In genomic region chr14:100239840-100240724, GRCh38 we compare ENCODE assay signal across 8 cellular contexts. TPM values are rescaled to one million over a fixed set of nuclear protein-coding genes. Genes with fewer than 3 reads are reported as not detected.
DNase-seq lines count a peak whose midpoint lies in the region; ATAC-seq and TF ChIP-seq lines count a peak whose summit lies in the region.

No MANE protein-coding gene starts in this region.

- peak overlapping the region; percentile 88 for H2AFZ ChIP-seq in IMR-90 (replicated peaks; ENCODE audit: low read length, poor library complexity)

- peak; percentile 91; the same call in 1 of the 2 replicates for TF ChIP-seq POLR2A in IMR-90 (IDR thresholded peaks at IDR 0.05; ENCODE audit: low read depth, low read length)

- peak overlapping the region; percentile 91 for H3K4me3 Mint-ChIP-seq in activated T-helper 17 cell treated with anti-CD3 and anti-CD28 coated beads, Interleukin-2, amount 50 U/mL, for 72 hours
- H3K4me3 Mint-ChIP-seq in natural killer cell treated with Interleukin-12 subunit alpha and Interleukin-12 subunit beta and Interleukin-15 and Interleukin-18, amount 100 ng/mL, for 72 hours = peak overlapping the region; percentile 87

- no peak overlapping the region for H3K18ac ChIP-seq in IMR-90 (ENCODE audit: low read depth, low read length)

- intact Hi-C loops in IMR-90 (cut with micrococcal nuclease) = loop anchor here (2.0 kb wide), 1 partner anchor 137 kb away; the partner anchor contains the start of gene WDR25

- peak; percentile 63 for TF ChIP-seq CTCF in IMR-90 (conservative IDR thresholded peaks at IDR 0.05; ENCODE audit: low read depth, low read length)

- DNase-seq in DMS 273 treated with DMSO at 0.1 percent for 48 hours (lab: John Stamatoyannopoulos, UW) (peak; percentile 73), IMR-90 (peak; percentile 95), fibroblast of peridontal ligament (ENCODE audit: extremely low read depth) (peak; percentile 90)
- DNase-seq in natural killer cell treated with Interleukin-12 subunit alpha and Interleukin-12 subunit beta and Interleukin-15 and Interleukin-18, amount 100 ng/mL, for 72 hours (ENCODE audit: low spot score) = peak; percentile 92
- DNase-seq in stimulated activated naive CD4-positive, alpha-beta T cell (lab: John Stamatoyannopoulos, UW) = peak; percentile 80 to 92 (median 84)

- no peak overlapping the region for H3K14ac ChIP-seq in IMR-90 (replicated peaks; ENCODE audit: low read depth, low read length)

- H3K4me2 ChIP-seq in IMR-90 (ENCODE audit: low read depth, low read length) = peak overlapping the region; percentile 94

- POLR2A ChIA-PET in IMR-90 (lab: Charles Lee; ENCODE audit: unreplicated experiment) = interaction anchor here (0.7 kb wide), 1 partner anchor 127 kb away, joined by 3 read pairs; no protein-coding TSS in a partner anchor

- peak overlapping the region; percentile 99 for H3K9ac ChIP-seq in IMR-90 (ENCODE audit: low read depth, low read length)

- no peak for TF ChIP-seq RAD21 in IMR-90 (IDR thresholded peaks at IDR 0.05; ENCODE audit: low read length)

- no TSS peak for BruUV-seq in IMR-90 (replicated peaks; lab: Mats Ljungman, UMichigan)

- peak overlapping the region; percentile 24; the same call in 1 of the 2 replicates for H3K4ac ChIP-seq in IMR-90 (ENCODE audit: low read depth, low read length)

- H3K79me1 ChIP-seq in IMR-90 (ENCODE audit: low read depth in 1 of 2, low read length in 2 of 2) = peaks cover 0 to 23% of the 10 kb centered on the region in 2 experiments; a peak in 3 of 4 replicates

- H2BK120ac ChIP-seq in IMR-90 (ENCODE audit: low read depth, low read length) = no peak overlapping the region

- no peaks in the 10 kb centered on the region for H3K36me3 ChIP-seq in IMR-90 (ENCODE audit: control insufficient read depth, insufficient read depth, low read length)

- peak overlapping the region; percentile 97 for H2BK5ac ChIP-seq in IMR-90 (ENCODE audit: low read depth, low read length, poor library complexity, severe bottlenecking)

- no peak overlapping the region; a peak in 1 of 4 replicates for H4K8ac ChIP-seq in IMR-90 (ENCODE audit: low read depth in 2 of 2, low read length in 2 of 2)

- no peaks in the 10 kb centered on the region for H3K9me3 ChIP-seq in IMR-90 (ENCODE audit: control insufficient read depth, insufficient read depth, low read length)

- no peaks in the 10 kb centered on the region for H3K27me3 ChIP-seq in IMR-90 (ENCODE audit: control insufficient read depth, insufficient read depth, low read length)

- H3K56ac ChIP-seq in IMR-90 (ENCODE audit: extremely low read depth, insufficient read depth, low read length) = peak overlapping the region; percentile 56; the same call in 1 of the 2 replicates

- H3K27ac Mint-ChIP-seq in activated T-helper 17 cell treated with anti-CD3 and anti-CD28 coated beads, Interleukin-2, amount 50 U/mL, for 72 hours = peak overlapping the region; percentile 97
- peak overlapping the region; percentile 86 to 96 for H3K27ac Mint-ChIP-seq in natural killer cell treated with Interleukin-12 subunit alpha and Interleukin-12 subunit beta and Interleukin-15 and Interleukin-18, amount 100 ng/mL, for 72 hours

- no peak overlapping the region for H2BK20ac ChIP-seq in IMR-90 (ENCODE audit: low read depth, low read length)

- peaks cover 34% of the 10 kb centered on the region for H3K4me1 Mint-ChIP-seq in activated T-helper 17 cell treated with anti-CD3 and anti-CD28 coated beads, Interleukin-2, amount 50 U/mL, for 72 hours
- H3K4me1 Mint-ChIP-seq in natural killer cell treated with Interleukin-12 subunit alpha and Interleukin-12 subunit beta and Interleukin-15 and Interleukin-18, amount 100 ng/mL, for 72 hours (ENCODE audit: low read depth in 2 of 2) = peaks cover 40 to 45% of the 10 kb centered on the region in 2 donors

- 2% methylated on average over 19 of the region's 121 CpGs; no CpG with 5 or more reads in 1 of the 2 experiments for WGBS in IMR-90 (ENCODE audit: extremely low coverage in 2 of 2, insufficient read length in 1 of 2), 2 experiments

- no peak overlapping the region for H4K5ac ChIP-seq in IMR-90 (ENCODE audit: low read depth, low read length)

- H3K4me1 ChIP-seq in IMR-90 (ENCODE audit: control insufficient read depth, insufficient read depth, low read length) = peaks cover 5% of the 10 kb centered on the region; the same call in 1 of the 2 replicates

- CTCF ChIA-PET in IMR-90 (lab: Yijun Ruan, JAX) = interaction anchor here (1.0 to 1.2 kb wide), 2 partner anchors 39 to 46 kb away, joined by 3 to 4 read pairs; no protein-coding TSS in a partner anchor

- ATAC-seq in GM21528 (IDR thresholded peaks at IDR 0.05; ENCODE audit: low FRiP score, unreplicated experiment) (peak; percentile 41), IMR-90 (ENCODE audit: low read depth) (peak; percentile 58)
- peak; percentile 50 for ATAC-seq in activated T-helper 17 cell treated with anti-CD3 and anti-CD28 coated beads, Interleukin-2, amount 50 U/mL, for 72 hours (replicated peaks)
- ATAC-seq in natural killer cell treated with Interleukin-12 subunit alpha and Interleukin-12 subunit beta and Interleukin-15 and Interleukin-18, amount 100 ng/mL, for 72 hours = peak; percentile 67 to 74

- H3K27ac ChIP-seq in IMR-90 (ENCODE audit: insufficient read depth, low read length) = peak overlapping the region; percentile 99

- peaks cover 3% of the 10 kb centered on the region; the same call in 1 of the 2 replicates for H3K9me1 ChIP-seq in IMR-90 (ENCODE audit: insufficient read depth, low read length)

- no peaks in the 10 kb centered on the region for H3K27me3 Mint-ChIP-seq in activated T-helper 17 cell treated with anti-CD3 and anti-CD28 coated beads, Interleukin-2, amount 50 U/mL, for 72 hours
- no peaks in the 10 kb centered on the region for H3K27me3 Mint-ChIP-seq in natural killer cell treated with Interleukin-12 subunit alpha and Interleukin-12 subunit beta and Interleukin-15 and Interleukin-18, amount 100 ng/mL, for 72 hours

- H2BK15ac ChIP-seq in IMR-90 (ENCODE audit: low read depth, low read length) = no peak overlapping the region

- peak overlapping the region; percentile 97 for H2AK9ac ChIP-seq in IMR-90 (replicated peaks; ENCODE audit: low read depth, low read length, poor library complexity)

- H4K91ac ChIP-seq in IMR-90 (ENCODE audit: insufficient read depth, low read depth, low read length) = no peak overlapping the region; the same call in 1 of the 2 replicates

- H3K23ac ChIP-seq in IMR-90 (ENCODE audit: low read depth, low read length) = peak overlapping the region; percentile 79

- H3K9me3 Mint-ChIP-seq in activated T-helper 17 cell treated with anti-CD3 and anti-CD28 coated beads, Interleukin-2, amount 50 U/mL, for 72 hours = no peaks in the 10 kb centered on the region
- no peaks in the 10 kb centered on the region for H3K9me3 Mint-ChIP-seq in natural killer cell treated with Interleukin-12 subunit alpha and Interleukin-12 subunit beta and Interleukin-15 and Interleukin-18, amount 100 ng/mL, for 72 hours

- H2AK5ac ChIP-seq in IMR-90 (ENCODE audit: low read depth, low read length) = no peak overlapping the region; the same call in 1 of the 2 replicates

- peak overlapping the region; percentile 100 for H3K4me3 ChIP-seq in IMR-90 (ENCODE audit: insufficient read depth, low read depth, low read length)

- dilution Hi-C loops in IMR-90 (cut with HindIII; ENCODE audit: low sequenced_read_pairs, unreplicated experiment) = no loop called here

- in situ Hi-C loops in IMR-90 (cut with MboI; ENCODE audit: low sequenced_read_pairs) = no loop called here

- peaks cover 62% of the 10 kb centered on the region for H3K36me3 Mint-ChIP-seq in activated T-helper 17 cell treated with anti-CD3 and anti-CD28 coated beads, Interleukin-2, amount 50 U/mL, for 72 hours (ENCODE audit: low read depth)
- H3K36me3 Mint-ChIP-seq in natural killer cell treated with Interleukin-12 subunit alpha and Interleukin-12 subunit beta and Interleukin-15 and Interleukin-18, amount 100 ng/mL, for 72 hours = peaks cover 10% of the 10 kb centered on the region

- peaks cover 85% of the 10 kb centered on the region for H4K20me1 ChIP-seq in IMR-90 (ENCODE audit: insufficient read depth, low read length)

TF ChIP-seq in IMR-90, 13 proteins besides CTCF, POLR2A, EP300 and RAD21 (continues in another document):
- TF ChIP-seq USF2 (IDR thresholded peaks at IDR 0.05; ENCODE audit: low read depth, low read length) (peak; percentile 13; the same call in 1 of the 2 replicates), MAZ (IDR thresholded peaks at IDR 0.05; ENCODE audit: borderline replicate concordance, low read depth, low read length) (peak; percentile 94), RCOR1 (IDR thresholded peaks at IDR 0.05; ENCODE audit: insufficient replicate concordance, low read length) (no peak), CEBPB (IDR thresholded peaks at IDR 0.05; ENCODE audit: low read depth, low read length) (no peak)

TF ChIP-seq in PFSK-1, 5 proteins besides CTCF, POLR2A, EP300 and RAD21:
- TF ChIP-seq POLR2AphosphoS5 (IDR thresholded peaks at IDR 0.05; ENCODE audit: low read depth, low read length) = no peak
- TF ChIP-seq FOXP2 (optimal IDR thresholded peaks at IDR 0.05; ENCODE audit: borderline replicate concordance, extremely low read depth, extremely low read length, insufficient read depth) = peak; percentile 8

RNA-seq across cellular contexts. Expression of gene YY1, which starts 1.1 kb away (rescaled TPM):
- total RNA-seq in IMR-90 (2012; rRNA removed) = 26.7 and 29.9 TPM in 2 replicates
- 21.1 and 21.7 TPM in 2 replicates for polyA plus RNA-seq in IMR-90 (2012; rRNA removed)
- polyA plus RNA-seq in IMR-90 (2012; cell fraction: cytosol; rRNA removed) = 14.4 and 15.6 TPM in 2 replicates
- 20.1 and 46.1 TPM in 2 replicates for polyA plus RNA-seq in IMR-90 (2012; cell fraction: nucleus; rRNA removed; ENCODE audit: low replicate concordance)
- polyA plus RNA-seq in PFSK-1 (2012; ENCODE audit: insufficient read length, low read depth) = 39.5 TPM
- 10 to 100 TPM; 63.8 to 77.0 TPM for total RNA-seq in activated T-helper 17 cell treated with anti-CD3 and anti-CD28 coated beads, Interleukin-2, amount 50 U/mL, for 72 hours
- 10 to 100 TPM; 59.7 to 75.7 TPM for total RNA-seq in natural killer cell treated with Interleukin-12 subunit alpha and Interleukin-12 subunit beta and Interleukin-15 and Interleukin-18, amount 100 ng/mL, for 72 hours

Comparison
In these comparisons a context has a peak if more than half of its experiments do, and no peak if none do; other contexts are left out.
1. Peak in every context shown above with its lines: DNase-seq, ATAC-seq, H3K4me3 ChIP-seq and H3K27ac ChIP-seq.